18 cellular contexts compared by ENCODE assay signal in genomic region chr2:33313039-33313438, GRCh38.
A peak's percentile ranks its signal among the peaks of the same experiment; 100 is the strongest.
DNase-seq lines count a peak whose midpoint lies in the region; ATAC-seq and TF ChIP-seq lines count a peak whose summit lies in the region.
"Had no signal": no experiment of that assay in that cellular context is flagged by ENCODE, and none has a peak within 500 bp of the region (broad histone marks: within the 10 kb centered on the region; RNA-seq: fewer than 3 reads in every experiment).

No MANE protein-coding gene starts in this region.

- no peak overlapping the region for H3K27ac Mint-ChIP-seq in natural killer cell treated with Interleukin-12 subunit alpha and Interleukin-12 subunit beta and Interleukin-15 and Interleukin-18, amount 100 ng/mL, for 72 hours
- no peak overlapping the region for H3K27ac Mint-ChIP-seq in natural killer cell
- H3K27ac Mint-ChIP-seq: B cell; CD4-positive, alpha-beta T cell; HFFc6 had no signal

- H3K27me3 Mint-ChIP-seq in natural killer cell treated with Interleukin-12 subunit alpha and Interleukin-12 subunit beta and Interleukin-15 and Interleukin-18, amount 100 ng/mL, for 72 hours: peaks cover 0 to 12% of the 10 kb centered on the region in 2 donors
- peaks cover 0 to 7% of the 10 kb centered on the region in 2 donors for H3K27me3 Mint-ChIP-seq in natural killer cell (ENCODE audit: low read depth in 2 of 2)

- H3K4me1 ChIP-seq in ascending aorta (peaks cover 0 to 36% of the 10 kb centered on the region in 2 donors), aorta (ENCODE audit: control insufficient read depth in 1 of 2, insufficient read depth in 2 of 2, low read length in 2 of 2) (peaks cover 6 to 11% of the 10 kb centered on the region in 2 donors)

- TF ChIP-seq CTCF in natural killer cell (IDR thresholded peaks at IDR 0.05) (no peak), ascending aorta (IDR thresholded peaks at IDR 0.05) (no peak), fibroblast of the aortic adventitia (IDR thresholded peaks at IDR 0.05; ENCODE audit: insufficient read depth, low read length) (no peak)

- H3K27me3 ChIP-seq in ascending aorta (no peaks in the 10 kb centered on the region), aorta (ENCODE audit: control insufficient read depth in 1 of 2, insufficient read depth in 2 of 2, low read length in 1 of 2) (no peaks in the 10 kb centered on the region)

- intact Hi-C loops in natural killer cell (cut with micrococcal nuclease) (no loop called here), ascending aorta (cut with DNase I) (no loop called here), aorta (cut with DNase I) (no loop called here)

- ATAC-seq in natural killer cell treated with Interleukin-12 subunit alpha and Interleukin-12 subunit beta and Interleukin-15 and Interleukin-18, amount 100 ng/mL, for 72 hours: no peak
- ATAC-seq in natural killer cell (no peak), aorta (ENCODE audit: low FRiP score) (no peak), esophagus mucosa (no peak), GM21423 (IDR thresholded peaks at IDR 0.05; ENCODE audit: unreplicated experiment) (no peak)

- H3K27ac ChIP-seq in ascending aorta (peak overlapping the region; percentile 46 to 72), aorta (ENCODE audit: low read depth in 1 of 2, low read length in 2 of 2) (peak overlapping the region; percentile 67 to 75)

- H3K36me3 Mint-ChIP-seq in natural killer cell treated with Interleukin-12 subunit alpha and Interleukin-12 subunit beta and Interleukin-15 and Interleukin-18, amount 100 ng/mL, for 72 hours: no peaks in the 10 kb centered on the region
- H3K36me3 Mint-ChIP-seq in natural killer cell: no peaks in the 10 kb centered on the region

- WGBS in aorta, 2 donors: 50 to 60% methylated on average over 3 of the region's 3 CpGs

- H3K9me3 ChIP-seq in ascending aorta (no peaks in the 10 kb centered on the region), aorta (ENCODE audit: control insufficient read depth, low read length) (no peaks in the 10 kb centered on the region)

- no peaks in the 10 kb centered on the region for H3K4me1 Mint-ChIP-seq in natural killer cell treated with Interleukin-12 subunit alpha and Interleukin-12 subunit beta and Interleukin-15 and Interleukin-18, amount 100 ng/mL, for 72 hours (ENCODE audit: low read depth in 2 of 2)
- H3K4me1 Mint-ChIP-seq in natural killer cell: no peaks in the 10 kb centered on the region
- H3K4me1 Mint-ChIP-seq: B cell had no signal

- DNase-seq in natural killer cell treated with Interleukin-12 subunit alpha and Interleukin-12 subunit beta and Interleukin-15 and Interleukin-18, amount 100 ng/mL, for 72 hours (ENCODE audit: low spot score): no peak
- DNase-seq in natural killer cell (no peak), ascending aorta (ENCODE audit: low spot score in 2 of 2) (no peak), fibroblast of the aortic adventitia (ENCODE audit: low read depth) (peak; percentile 45), aorta (no peak), NK-92 (lab: John Stamatoyannopoulos, UW; ENCODE audit: unreplicated experiment) (no peak)
- DNase-seq: C1 segment of cervical spinal cord; Calu3; CD4-positive, alpha-beta T cell; DMS 273 treated with DMSO at 0.1 percent for 48 hours; DMS79 treated with DMSO at 0.1 percent for 48 hours; EL; GDM1; HCEC 1CT; HFFc6 had no signal

- no peak overlapping the region for H3K4me3 ChIP-seq in ascending aorta
- no peak overlapping the region for H3K4me3 ChIP-seq in fibroblast of the aortic adventitia (ENCODE audit: low read depth, low read length)
- no peak overlapping the region for H3K4me3 ChIP-seq in aorta (ENCODE audit: low read length in 2 of 2)

- peak overlapping the region; percentile 0 for H3K4me3 Mint-ChIP-seq in natural killer cell treated with Interleukin-12 subunit alpha and Interleukin-12 subunit beta and Interleukin-15 and Interleukin-18, amount 100 ng/mL, for 72 hours
- no peak overlapping the region for H3K4me3 Mint-ChIP-seq in natural killer cell
- H3K4me3 Mint-ChIP-seq: B cell; CD4-positive, alpha-beta T cell; HFFc6 had no signal

- no peaks in the 10 kb centered on the region for H3K9me3 Mint-ChIP-seq in natural killer cell treated with Interleukin-12 subunit alpha and Interleukin-12 subunit beta and Interleukin-15 and Interleukin-18, amount 100 ng/mL, for 72 hours
- no peaks in the 10 kb centered on the region for H3K9me3 Mint-ChIP-seq in natural killer cell
- H3K9me3 Mint-ChIP-seq: CD4-positive, alpha-beta T cell; HFFc6 had no signal

- H3K36me3 ChIP-seq in ascending aorta (peaks cover 19 to 53% of the 10 kb centered on the region in 2 donors), aorta (ENCODE audit: control insufficient read depth in 1 of 2, insufficient read depth in 2 of 2, low read length in 1 of 2) (peaks cover 4% of the 10 kb centered on the region in 2 donors)
